In genomic region chr2:74373985-74374384, GRCh38 we compare ENCODE assay signal across 12 cellular contexts. TPM values are rescaled to one million over a fixed set of nuclear protein-coding genes. Genes with fewer than 3 reads are reported as not detected.
DNase-seq lines count a peak whose midpoint lies in the region; ATAC-seq and TF ChIP-seq lines count a peak whose summit lies in the region.
"Had no signal": no experiment of that assay in that cellular context is flagged by ENCODE, and none has a peak within 500 bp of the region (broad histone marks: within the 10 kb centered on the region; RNA-seq: fewer than 3 reads in every experiment).

No MANE protein-coding gene starts in this region.

- DNase-seq in COLO668 (lab: John Stamatoyannopoulos, UW; ENCODE audit: unreplicated experiment): peak; percentile 15
- DNase-seq in left ventricle myocardium inferior: no peak
- DNase-seq in osteocyte (ENCODE audit: extremely low spot score, unreplicated experiment): no peak
- no peak for DNase-seq in GM23248
- DNase-seq: activated B cell treated with CpG ODN at 0.5 μM for 24 hours; activated naive CD4-positive, alpha-beta T cell treated with anti-CD3 and anti-CD28 coated beads for 36 hours; Caco-2 had no signal

- peaks cover 56% of the 10 kb centered on the region for H3K4me1 ChIP-seq in left ventricle myocardium inferior
- peaks cover 7% of the 10 kb centered on the region for H3K4me1 ChIP-seq in GM23248 (ENCODE audit: insufficient read depth)
- H3K4me1 ChIP-seq: Caco-2 had no signal

- H3K27ac ChIP-seq in angular gyrus (ENCODE audit: low read depth, low read length) (peak overlapping the region; percentile 91), left ventricle myocardium inferior (replicated peaks) (peak overlapping the region; percentile 63), GM23248 (no peak overlapping the region)
- H3K27ac ChIP-seq: foreskin keratinocyte had no signal

- no peak overlapping the region for H2AFZ ChIP-seq in GM23248

- peak overlapping the region; percentile 50 for H3K27ac Mint-ChIP-seq in osteocyte (ENCODE audit: unreplicated experiment)
- H3K27ac Mint-ChIP-seq: activated B cell treated with CpG ODN at 0.5 μM for 24 hours; activated naive CD4-positive, alpha-beta T cell treated with anti-CD3 and anti-CD28 coated beads for 36 hours had no signal

- no peaks in the 10 kb centered on the region for H3F3A ChIP-seq in GM23248 (ENCODE audit: insufficient read depth)

- H3K4me1 Mint-ChIP-seq in osteocyte (ENCODE audit: unreplicated experiment): peaks cover 13% of the 10 kb centered on the region
- H3K4me1 Mint-ChIP-seq: activated B cell treated with CpG ODN at 0.5 μM for 24 hours had no signal

- H3K79me2 ChIP-seq in GM23248 (ENCODE audit: insufficient read depth): peaks cover 63% of the 10 kb centered on the region

- TF ChIP-seq CTCF in left ventricle myocardium inferior (IDR thresholded peaks at IDR 0.05; ENCODE audit: borderline replicate concordance) (no peak), osteocyte (IDR thresholded peaks at IDR 0.05) (no peak)

- ATAC-seq in GM21447 (IDR thresholded peaks at IDR 0.05; ENCODE audit: unreplicated experiment): no peak
- ATAC-seq in HG03469 (IDR thresholded peaks at IDR 0.05; ENCODE audit: unreplicated experiment): no peak
- ATAC-seq in HG03175 (IDR thresholded peaks at IDR 0.05; ENCODE audit: unreplicated experiment): no peak

- H3K27me3 ChIP-seq in left ventricle myocardium inferior (ENCODE audit: low read depth) (no peaks in the 10 kb centered on the region), GM23248 (replicated peaks; ENCODE audit: insufficient read depth) (no peaks in the 10 kb centered on the region)
- H3K27me3 ChIP-seq: foreskin keratinocyte had no signal

- H3K4me3 ChIP-seq in left ventricle myocardium inferior: peak overlapping the region; percentile 65
- no peak overlapping the region for H3K4me3 ChIP-seq in GM23248

- 86 to 88% methylated on average over 8 of the region's 8 CpGs for WGBS in GM23248 (ENCODE audit: low coverage in 1 of 2, low lambda C conversion rate in 2 of 2, missing lambda C conversion rate in 2 of 2), 2 experiments

- H3K4me3 Mint-ChIP-seq in osteocyte (ENCODE audit: unreplicated experiment): no peak overlapping the region
- H3K4me3 Mint-ChIP-seq: activated B cell treated with CpG ODN at 0.5 μM for 24 hours; activated naive CD4-positive, alpha-beta T cell treated with anti-CD3 and anti-CD28 coated beads for 36 hours had no signal

- no peak overlapping the region for H3K9ac ChIP-seq in GM23248

- H3K36me3 Mint-ChIP-seq in osteocyte (ENCODE audit: unreplicated experiment): peaks cover 41% of the 10 kb centered on the region

- in situ Hi-C loops in GM23248 (cut with MboI): no loop called here

- H3K9me3 ChIP-seq in left ventricle myocardium inferior (replicated peaks) (no peaks in the 10 kb centered on the region), GM23248 (ENCODE audit: low read depth) (no peaks in the 10 kb centered on the region)
- H3K9me3 ChIP-seq: Caco-2 had no signal

- peaks cover 61% of the 10 kb centered on the region for H3K36me3 ChIP-seq in left ventricle myocardium inferior
- H3K36me3 ChIP-seq in GM23248 (ENCODE audit: low read depth): peaks cover 17% of the 10 kb centered on the region; the same call in 1 of the 2 replicates

- intact Hi-C loops in left ventricle myocardium inferior (cut with micrococcal nuclease): no loop called here

- no peaks in the 10 kb centered on the region for H3K27me3 Mint-ChIP-seq in osteocyte (ENCODE audit: unreplicated experiment)
- H3K27me3 Mint-ChIP-seq: activated B cell treated with CpG ODN at 0.5 μM for 24 hours had no signal

- no peak overlapping the region for H3K4me2 ChIP-seq in GM23248 (ENCODE audit: unreplicated experiment)

- H4K20me1 ChIP-seq in GM23248 (ENCODE audit: insufficient read depth): no peaks in the 10 kb centered on the region

- no peaks in the 10 kb centered on the region for H3K9me3 Mint-ChIP-seq in osteocyte (ENCODE audit: unreplicated experiment)
- H3K9me3 Mint-ChIP-seq: activated B cell treated with CpG ODN at 0.5 μM for 24 hours; activated naive CD4-positive, alpha-beta T cell treated with anti-CD3 and anti-CD28 coated beads for 36 hours had no signal

- no peaks in the 10 kb centered on the region for H3K9me2 ChIP-seq in GM23248 (ENCODE audit: insufficient read depth)

RNA-seq across cellular contexts. Expression of gene DCTN1, which starts 6.1 kb away (rescaled TPM):
- total RNA-seq in left ventricle myocardium inferior (201 TPM), osteocyte (182 and 186 TPM in 2 replicates)
- 172 and 176 TPM in 2 replicates for total RNA-seq in GM23248 (2014; rRNA removed; shearing (Covaris generic))
- 169 and 171 TPM in 2 replicates for polyA plus RNA-seq in GM23248 (2016; fragmentation: Nextera tagmentation; extraction: Ambion mirVana)

RNA-seq across cellular contexts. Expression of gene SLC4A5, which starts 30.8 kb away (rescaled TPM):
- total RNA-seq in left ventricle myocardium inferior: 2.3 TPM
- 1.6 and 2.3 TPM in 2 replicates for total RNA-seq in osteocyte
- 0.32 and 0.38 TPM in 2 replicates for total RNA-seq in GM23248 (2014; rRNA removed; shearing (Covaris generic))
- polyA plus RNA-seq in GM23248 (2016; fragmentation: Nextera tagmentation; extraction: Ambion mirVana): 0.35 TPM in 1 of 2 replicates, not detected in the other

RNA-seq across cellular contexts. Expression of gene C2orf81, which starts 47.4 kb away (rescaled TPM):
- total RNA-seq in left ventricle myocardium inferior: 0.82 TPM
- total RNA-seq in osteocyte: 2.4 and 2.8 TPM in 2 replicates
- 1.6 and 3.5 TPM in 2 replicates for total RNA-seq in GM23248 (2014; rRNA removed; shearing (Covaris generic))
- polyA plus RNA-seq in GM23248 (2016; fragmentation: Nextera tagmentation; extraction: Ambion mirVana): 6.0 TPM in 2 replicates

RNA-seq across cellular contexts. Expression of gene WDR54, which starts 47.5 kb away (rescaled TPM):
- 2.9 TPM for total RNA-seq in left ventricle myocardium inferior
- total RNA-seq in osteocyte: 15.8 and 16.2 TPM in 2 replicates
- 33.4 and 45.0 TPM in 2 replicates for total RNA-seq in GM23248 (2014; rRNA removed; shearing (Covaris generic))
- polyA plus RNA-seq in GM23248 (2016; fragmentation: Nextera tagmentation; extraction: Ambion mirVana): 50.8 and 53.3 TPM in 2 replicates
